In genomic region chr12:3045494-3045893, GRCh38 we compare ENCODE assay signal across 3 cellular contexts.
TF ChIP-seq lines count a peak whose summit lies in the region.

No MANE protein-coding gene starts in this region.

TF ChIP-seq in HepG2, 621 proteins besides CTCF, POLR2A, EP300 and RAD21:
- TF ChIP-seq RFXANK (CRISPR knock-in tag; IDR thresholded peaks at IDR 0.05), result no peak
- TF ChIP-seq, protein P1, sequence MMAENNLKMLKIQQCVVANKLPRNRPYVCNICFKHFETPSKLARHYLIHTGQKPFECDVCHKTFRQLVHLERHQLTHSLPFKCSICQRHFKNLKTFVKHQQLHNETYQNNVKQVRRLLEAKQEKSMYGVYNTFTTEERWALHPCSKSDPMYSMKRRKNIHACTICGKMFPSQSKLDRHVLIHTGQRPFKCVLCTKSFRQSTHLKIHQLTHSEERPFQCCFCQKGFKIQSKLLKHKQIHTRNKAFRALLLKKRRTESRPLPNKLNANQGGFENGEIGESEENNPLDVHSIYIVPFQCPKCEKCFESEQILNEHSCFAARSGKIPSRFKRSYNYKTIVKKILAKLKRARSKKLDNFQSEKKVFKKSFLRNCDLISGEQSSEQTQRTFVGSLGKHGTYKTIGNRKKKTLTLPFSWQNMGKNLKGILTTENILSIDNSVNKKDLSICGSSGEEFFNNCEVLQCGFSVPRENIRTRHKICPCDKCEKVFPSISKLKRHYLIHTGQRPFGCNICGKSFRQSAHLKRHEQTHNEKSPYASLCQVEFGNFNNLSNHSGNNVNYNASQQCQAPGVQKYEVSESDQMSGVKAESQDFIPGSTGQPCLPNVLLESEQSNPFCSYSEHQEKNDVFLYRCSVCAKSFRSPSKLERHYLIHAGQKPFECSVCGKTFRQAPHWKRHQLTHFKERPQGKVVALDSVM (CRISPR knock-in tag; IDR thresholded peaks at IDR 0.05), result peak; percentile 90
- no peak for TF ChIP-seq REPIN1 (CRISPR knock-in tag; IDR thresholded peaks at IDR 0.05; ENCODE audit: borderline replicate concordance, low read depth)
- TF ChIP-seq SIN3A (IDR thresholded peaks at IDR 0.05; ENCODE audit: borderline replicate concordance, low read depth, low read length), result no peak
- TF ChIP-seq ZNF644 (CRISPR knock-in tag; IDR thresholded peaks at IDR 0.05; ENCODE audit: low read depth), result no peak

TF ChIP-seq in H1, 55 proteins besides CTCF, POLR2A, EP300 and RAD21:
- TF ChIP-seq SP1 (IDR thresholded peaks at IDR 0.05; ENCODE audit: low read depth, low read length) (no peak), POU5F1 (IDR thresholded peaks at IDR 0.05; ENCODE audit: low read depth, low read length) (no peak), TEAD4 (IDR thresholded peaks at IDR 0.05; ENCODE audit: low read depth, low read length) (no peak), ASH2L (IDR thresholded peaks at IDR 0.05; ENCODE audit: low read length) (no peak)
- TF ChIP-seq, protein P2, sequence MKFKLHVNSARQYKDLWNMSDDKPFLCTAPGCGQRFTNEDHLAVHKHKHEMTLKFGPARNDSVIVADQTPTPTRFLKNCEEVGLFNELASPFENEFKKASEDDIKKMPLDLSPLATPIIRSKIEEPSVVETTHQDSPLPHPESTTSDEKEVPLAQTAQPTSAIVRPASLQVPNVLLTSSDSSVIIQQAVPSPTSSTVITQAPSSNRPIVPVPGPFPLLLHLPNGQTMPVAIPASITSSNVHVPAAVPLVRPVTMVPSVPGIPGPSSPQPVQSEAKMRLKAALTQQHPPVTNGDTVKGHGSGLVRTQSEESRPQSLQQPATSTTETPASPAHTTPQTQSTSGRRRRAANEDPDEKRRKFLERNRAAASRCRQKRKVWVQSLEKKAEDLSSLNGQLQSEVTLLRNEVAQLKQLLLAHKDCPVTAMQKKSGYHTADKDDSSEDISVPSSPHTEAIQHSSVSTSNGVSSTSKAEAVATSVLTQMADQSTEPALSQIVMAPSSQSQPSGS (IDR thresholded peaks at IDR 0.05; ENCODE audit: low read length), result peak; percentile 84

TF ChIP-seq in HEK293T, 16 proteins besides CTCF, POLR2A, EP300 and RAD21:
- TF ChIP-seq SUZ12 (IDR thresholded peaks at IDR 0.05) (no peak), FOXA1 (IDR thresholded peaks at IDR 0.05) (no peak), ZNF384 (IDR thresholded peaks at IDR 0.05) (no peak), SP1 (IDR thresholded peaks at IDR 0.05) (no peak), FOXK2 (IDR thresholded peaks at IDR 0.05) (no peak), L3MBTL2 (conservative IDR thresholded peaks at IDR 0.05) (no peak)
